Comparison of ENCODE assay signal across 1 cellular context in the genomic region with DNA sequence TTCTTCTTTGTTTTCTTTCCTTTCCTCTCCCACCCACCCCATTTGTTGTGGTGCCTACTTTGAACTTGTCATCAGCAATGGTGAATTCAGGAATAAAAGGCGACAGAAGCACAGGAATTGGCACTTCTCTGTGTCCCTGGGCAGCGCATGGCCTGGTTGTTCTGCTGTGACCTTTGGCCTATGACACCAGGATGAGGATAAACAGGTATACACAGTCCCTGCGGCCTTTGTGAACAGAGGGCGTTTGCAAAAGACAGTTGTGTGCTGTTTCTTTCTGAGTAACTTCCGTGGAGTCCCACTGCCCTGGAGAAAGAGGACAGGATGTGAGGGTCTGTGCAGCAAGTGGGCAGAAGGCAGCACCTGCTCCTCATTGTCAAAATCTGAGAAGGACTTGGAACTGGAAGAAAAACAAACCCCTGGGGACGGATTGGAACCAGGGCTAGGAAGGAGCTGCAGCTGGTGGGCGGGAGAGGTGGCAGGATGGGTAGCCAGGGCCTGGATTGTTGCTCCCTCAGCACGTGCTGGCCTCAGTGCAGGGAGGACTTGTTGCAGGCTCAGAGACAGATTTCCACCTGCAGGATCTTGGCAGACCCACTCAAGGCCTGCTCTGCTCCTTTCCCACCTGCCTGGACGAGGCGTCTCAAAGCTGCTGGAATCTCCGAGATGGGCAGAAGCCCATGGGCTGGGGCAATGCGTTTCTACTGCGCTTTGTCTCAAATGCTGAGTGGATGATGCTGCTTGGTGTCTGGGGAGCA.
TF ChIP-seq lines count a peak whose summit lies in the region.

No MANE protein-coding gene starts in this region.

TF ChIP-seq in HepG2, 621 proteins besides CTCF, POLR2A, EP300 and RAD21 (continued from another document and continues in another):
- TF ChIP-seq GABPB1 (CRISPR knock-in tag; IDR thresholded peaks at IDR 0.05) (peak; percentile 41; the same call in 1 of the 2 replicates), FOXC1 (CRISPR knock-in tag; IDR thresholded peaks at IDR 0.05; ENCODE audit: borderline replicate concordance) (no peak), JDP2 (CRISPR knock-in tag; IDR thresholded peaks at IDR 0.05; ENCODE audit: borderline replicate concordance) (no peak), ZNF432 (CRISPR knock-in tag; IDR thresholded peaks at IDR 0.05; ENCODE audit: borderline replicate concordance) (no peak), CAMTA2 (CRISPR knock-in tag; IDR thresholded peaks at IDR 0.05; ENCODE audit: borderline replicate concordance) (no peak), HOXA7 (CRISPR knock-in tag; IDR thresholded peaks at IDR 0.05) (no peak), NFYB (CRISPR knock-in tag; IDR thresholded peaks at IDR 0.05) (no peak), ARID2 (CRISPR knock-in tag; IDR thresholded peaks at IDR 0.05; ENCODE audit: borderline replicate concordance) (no peak), NR2F6 (IDR thresholded peaks at IDR 0.05) (peak; percentile 90), NR2F6 (CRISPR knock-in tag; IDR thresholded peaks at IDR 0.05) (peak; percentile 90), SMAD1 (CRISPR knock-in tag; IDR thresholded peaks at IDR 0.05; ENCODE audit: borderline replicate concordance, low read depth) (no peak), ZNF124 (CRISPR knock-in tag; IDR thresholded peaks at IDR 0.05) (no peak), NFIC (IDR thresholded peaks at IDR 0.05; ENCODE audit: low read length) (no peak), PAXIP1 (CRISPR knock-in tag; conservative IDR thresholded peaks at IDR 0.05) (0 out of 2 replicates have a peak, but pooled peaks have one; percentile 21), HHEX (CRISPR knock-in tag; IDR thresholded peaks at IDR 0.05) (0 out of 2 replicates have a peak, but pooled peaks have one; percentile 34), BORCS8-MEF2B (CRISPR knock-in tag; IDR thresholded peaks at IDR 0.05) (no peak), E2F2 (CRISPR knock-in tag; IDR thresholded peaks at IDR 0.05; ENCODE audit: borderline replicate concordance) (no peak), ZNF670 (CRISPR knock-in tag; IDR thresholded peaks at IDR 0.05; ENCODE audit: borderline replicate concordance) (no peak), JUNB (CRISPR knock-in tag; IDR thresholded peaks at IDR 0.05; ENCODE audit: borderline replicate concordance) (no peak), SRF (IDR thresholded peaks at IDR 0.05; ENCODE audit: low read depth, low read length) (no peak), HNF4G (IDR thresholded peaks at IDR 0.05; ENCODE audit: borderline replicate concordance, low read depth, low read length) (peak; percentile 38; the same call in 1 of the 2 replicates), HNF4G (CRISPR knock-in tag; IDR thresholded peaks at IDR 0.05; ENCODE audit: borderline replicate concordance, low read depth) (no peak), PCBP2 (optimal IDR thresholded peaks at IDR 0.05; ENCODE audit: low read depth, low read length, poor library complexity, severe bottlenecking) (no peak), ZNF703 (CRISPR knock-in tag; IDR thresholded peaks at IDR 0.05; ENCODE audit: borderline replicate concordance) (no peak), RARA (CRISPR knock-in tag; IDR thresholded peaks at IDR 0.05) (peak; percentile 32; the same call in 1 of the 2 replicates), GPBP1L1 (CRISPR knock-in tag; IDR thresholded peaks at IDR 0.05) (no peak), FOXA1 (IDR thresholded peaks at IDR 0.05) (no peak), FOXA1 (CRISPR knock-in tag; IDR thresholded peaks at IDR 0.05) (no peak), HIVEP1 (CRISPR knock-in tag; IDR thresholded peaks at IDR 0.05) (no peak), PHF8 (CRISPR knock-in tag; IDR thresholded peaks at IDR 0.05) (no peak), SAP130 (CRISPR knock-in tag; IDR thresholded peaks at IDR 0.05; ENCODE audit: low read depth) (0 out of 2 replicates have a peak, but pooled peaks have one; percentile 12), KLF6 (CRISPR knock-in tag; IDR thresholded peaks at IDR 0.05) (no peak), ZNF558 (CRISPR knock-in tag; IDR thresholded peaks at IDR 0.05; ENCODE audit: borderline replicate concordance) (no peak), ZC3H4 (CRISPR knock-in tag; IDR thresholded peaks at IDR 0.05; ENCODE audit: borderline replicate concordance) (no peak), FOXA3 (CRISPR knock-in tag; IDR thresholded peaks at IDR 0.05) (0 out of 2 replicates have a peak, but pooled peaks have one; percentile 20), ZFX (CRISPR knock-in tag; IDR thresholded peaks at IDR 0.05; ENCODE audit: low read depth) (peak; percentile 61), FOXP1 (IDR thresholded peaks at IDR 0.05) (no peak), FOXP1 (CRISPR knock-in tag; IDR thresholded peaks at IDR 0.05) (peak; percentile 85), ZMYM3 (CRISPR knock-in tag; IDR thresholded peaks at IDR 0.05) (peak; percentile 61; the same call in 1 of the 2 replicates), ZNF451 (CRISPR knock-in tag; IDR thresholded peaks at IDR 0.05) (no peak), ZNF687 (CRISPR knock-in tag; IDR thresholded peaks at IDR 0.05) (peak; percentile 40), SIX4 (CRISPR knock-in tag; IDR thresholded peaks at IDR 0.05) (no peak), ZFP37 (CRISPR knock-in tag; IDR thresholded peaks at IDR 0.05; ENCODE audit: borderline replicate concordance) (no peak), RXRB (CRISPR knock-in tag; IDR thresholded peaks at IDR 0.05; ENCODE audit: borderline replicate concordance) (peak; percentile 49; the same call in 1 of the 2 replicates), MAFF (IDR thresholded peaks at IDR 0.05; ENCODE audit: low read depth, low read length) (no peak), ZNF792 (CRISPR knock-in tag; IDR thresholded peaks at IDR 0.05) (no peak), E2F1 (CRISPR knock-in tag; IDR thresholded peaks at IDR 0.05) (no peak), PAF1 (CRISPR knock-in tag; IDR thresholded peaks at IDR 0.05) (no peak), NR2F1 (CRISPR knock-in tag; IDR thresholded peaks at IDR 0.05) (peak; percentile 78 to 86), ETV5 (CRISPR knock-in tag; IDR thresholded peaks at IDR 0.05; ENCODE audit: borderline replicate concordance) (peak; percentile 39; the same call in 1 of the 2 replicates), NR2F2 (IDR thresholded peaks at IDR 0.05; ENCODE audit: borderline replicate concordance, low read depth) (peak; percentile 33; the same call in 1 of the 2 replicates), ZNF331 (CRISPR knock-in tag; IDR thresholded peaks at IDR 0.05) (peak; percentile 99), HCFC1 (IDR thresholded peaks at IDR 0.05; ENCODE audit: low read depth, low read length) (no peak), ZFP36L1 (CRISPR knock-in tag; IDR thresholded peaks at IDR 0.05) (no peak), SSRP1 (CRISPR knock-in tag; IDR thresholded peaks at IDR 0.05) (no peak), MAZ (IDR thresholded peaks at IDR 0.05; ENCODE audit: borderline replicate concordance, low read depth, low read length) (no peak), MAZ (CRISPR knock-in tag; IDR thresholded peaks at IDR 0.05; ENCODE audit: low read depth) (no peak)
- TF ChIP-seq, protein P1, sequence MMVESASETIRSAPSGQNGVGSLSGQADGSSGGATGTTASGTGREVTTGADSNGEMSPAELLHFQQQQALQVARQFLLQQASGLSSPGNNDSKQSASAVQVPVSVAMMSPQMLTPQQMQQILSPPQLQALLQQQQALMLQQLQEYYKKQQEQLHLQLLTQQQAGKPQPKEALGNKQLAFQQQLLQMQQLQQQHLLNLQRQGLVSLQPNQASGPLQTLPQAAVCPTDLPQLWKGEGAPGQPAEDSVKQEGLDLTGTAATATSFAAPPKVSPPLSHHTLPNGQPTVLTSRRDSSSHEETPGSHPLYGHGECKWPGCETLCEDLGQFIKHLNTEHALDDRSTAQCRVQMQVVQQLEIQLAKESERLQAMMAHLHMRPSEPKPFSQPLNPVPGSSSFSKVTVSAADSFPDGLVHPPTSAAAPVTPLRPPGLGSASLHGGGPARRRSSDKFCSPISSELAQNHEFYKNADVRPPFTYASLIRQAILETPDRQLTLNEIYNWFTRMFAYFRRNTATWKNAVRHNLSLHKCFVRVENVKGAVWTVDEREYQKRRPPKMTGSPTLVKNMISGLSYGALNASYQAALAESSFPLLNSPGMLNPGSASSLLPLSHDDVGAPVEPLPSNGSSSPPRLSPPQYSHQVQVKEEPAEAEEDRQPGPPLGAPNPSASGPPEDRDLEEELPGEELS (CRISPR knock-in tag; IDR thresholded peaks at IDR 0.05), result peak; percentile 74
- TF ChIP-seq, protein P2, sequence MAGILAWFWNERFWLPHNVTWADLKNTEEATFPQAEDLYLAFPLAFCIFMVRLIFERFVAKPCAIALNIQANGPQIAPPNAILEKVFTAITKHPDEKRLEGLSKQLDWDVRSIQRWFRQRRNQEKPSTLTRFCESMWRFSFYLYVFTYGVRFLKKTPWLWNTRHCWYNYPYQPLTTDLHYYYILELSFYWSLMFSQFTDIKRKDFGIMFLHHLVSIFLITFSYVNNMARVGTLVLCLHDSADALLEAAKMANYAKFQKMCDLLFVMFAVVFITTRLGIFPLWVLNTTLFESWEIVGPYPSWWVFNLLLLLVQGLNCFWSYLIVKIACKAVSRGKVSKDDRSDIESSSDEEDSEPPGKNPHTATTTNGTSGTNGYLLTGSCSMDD (CRISPR knock-in tag; IDR thresholded peaks at IDR 0.05), result no peak
